ENCODE assay signal across 14 cellular contexts in the genomic region with DNA sequence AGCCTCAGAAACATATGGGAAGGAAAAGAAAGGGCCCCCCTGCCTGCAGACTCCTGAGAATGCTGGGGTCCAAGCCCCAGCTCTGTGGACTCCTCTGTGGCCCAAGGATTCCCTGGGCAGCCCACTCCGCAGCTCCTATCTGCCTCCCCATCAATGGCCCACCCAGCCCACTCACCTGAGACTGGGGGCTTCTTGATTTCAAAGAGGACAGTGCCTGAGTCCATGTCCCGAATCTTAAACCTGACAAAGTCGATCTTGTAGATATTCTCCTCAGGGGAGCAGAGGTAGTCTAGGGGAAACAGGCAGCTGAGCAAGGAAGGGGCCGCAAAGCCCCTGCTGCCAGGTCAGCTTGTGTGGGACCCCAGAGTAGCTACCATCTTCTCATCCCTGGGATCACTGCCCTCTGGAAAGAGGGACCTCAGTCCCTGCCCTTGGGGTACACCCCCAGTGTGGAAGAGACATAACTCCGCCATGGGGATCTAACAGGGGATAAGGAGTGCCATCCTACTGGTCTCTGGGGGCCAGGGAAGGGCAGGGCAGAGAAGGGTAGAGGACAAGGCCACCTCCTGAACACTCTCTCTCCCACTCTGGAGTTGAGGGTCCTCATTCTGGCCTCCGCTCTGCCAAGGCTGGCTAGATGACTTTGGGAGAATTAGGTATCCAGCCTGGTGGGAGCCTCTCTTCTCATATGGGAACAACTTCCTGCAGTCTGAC. TPM values are rescaled to one million over a fixed set of nuclear protein-coding genes. Genes with fewer than 3 reads are reported as not detected.
DNase-seq lines count a peak whose midpoint lies in the region; ATAC-seq and TF ChIP-seq lines count a peak whose summit lies in the region.
"Had no signal": no experiment of that assay in that cellular context is flagged by ENCODE, and none has a peak within 500 bp of the region (broad histone marks: within the 10 kb centered on the region; RNA-seq: fewer than 3 reads in every experiment).

No MANE protein-coding gene starts in this region.

- 91% methylated on average over 6 of the region's 6 CpGs for WGBS in right cardiac atrium

- H3K4me1 ChIP-seq in RWPE2 (ENCODE audit: insufficient read depth, poor library complexity, severe bottlenecking) (no peaks in the 10 kb centered on the region), right cardiac atrium (ENCODE audit: control insufficient read depth, insufficient read depth, low read length) (peaks cover 7% of the 10 kb centered on the region)

- ATAC-seq in RWPE2 (ENCODE audit: low read depth) (no peak), GM19463 (IDR thresholded peaks at IDR 0.05; ENCODE audit: unreplicated experiment) (no peak), right cardiac atrium (no peak)
- no peak for ATAC-seq in stimulated activated effector memory CD8-positive, alpha-beta T cell treated with anti-CD3 and anti-CD28 coated beads, Interleukin-12 subunit alpha, Interleukin-12 subunit beta, amount 100 ng/mL, for 72 hours

- H3K9me3 ChIP-seq in RWPE2 (ENCODE audit: severe bottlenecking) (no peaks in the 10 kb centered on the region), right cardiac atrium (ENCODE audit: control insufficient read depth, low read length) (no peaks in the 10 kb centered on the region)
- H3K9me3 ChIP-seq: tibial nerve had no signal

- POLR2A ChIA-PET in activated CD4-positive, alpha-beta T cell treated with anti-CD3 and anti-CD28 coated beads, Interleukin-2, amount 10 ng/mL, durations not matched to agents 7 days and 5 days (lab: Charles Lee) = interaction anchor here (1.0 kb wide), 1 partner anchor 51 kb away, joined by 3 read pairs; a partner anchor contains a TSS

- intact Hi-C loops in dendritic cell treated with granulocyte-macrophage colony-stimulating factor and Interleukin-4, amounts not matched to agents 40 ng/mL and 50 ng/mL, for 4 days (cut with micrococcal nuclease) = loop anchor here (10.0 kb wide), 1 partner anchor 164 kb away; no protein-coding TSS in a partner anchor
- intact Hi-C loops in right cardiac atrium (cut with DNase I) = loop anchor here in 3 of 4 donors (5.0 to 10.0 kb wide), 4 partner anchors 49 to 66 kb away; a partner anchor contains a TSS

- CTCF ChIA-PET in activated CD4-positive, alpha-beta T cell treated with anti-CD3 and anti-CD28 coated beads, Interleukin-2, amount 10 ng/mL, durations not matched to agents 7 days and 5 days (lab: Charles Lee) = interaction anchor here (0.6 to 5.0 kb wide), 9 partner anchors 9 to 322 kb away, joined by 3 to 27 read pairs (median 4); a partner anchor contains a TSS

- H3K4me3 ChIP-seq in RWPE2 (ENCODE audit: severe bottlenecking) (no peak overlapping the region), right cardiac atrium (ENCODE audit: low read length) (no peak overlapping the region)
- H3K4me3 ChIP-seq: lung, tibial nerve had no signal

- H3K27me3 ChIP-seq in RWPE2 (ENCODE audit: insufficient read depth, poor library complexity, severe bottlenecking) (no peaks in the 10 kb centered on the region), right cardiac atrium (ENCODE audit: control insufficient read depth, insufficient read depth) (no peaks in the 10 kb centered on the region)
- H3K27me3 ChIP-seq: tibial nerve had no signal

- H3K9me3 Mint-ChIP-seq in activated CD4-positive, alpha-beta T cell treated with anti-CD3 and anti-CD28 coated beads, Interleukin-2, amount 10 ng/mL, durations not matched to agents 7 days and 5 days = no peaks in the 10 kb centered on the region
- no peaks in the 10 kb centered on the region for H3K9me3 Mint-ChIP-seq in dendritic cell treated with granulocyte-macrophage colony-stimulating factor and Interleukin-4, amounts not matched to agents 40 ng/mL and 50 ng/mL, for 4 days
- no peaks in the 10 kb centered on the region for H3K9me3 Mint-ChIP-seq in stimulated activated effector memory CD8-positive, alpha-beta T cell treated with anti-CD3 and anti-CD28 coated beads, Interleukin-12 subunit alpha, Interleukin-12 subunit beta, amount 100 ng/mL, for 72 hours

- no peaks in the 10 kb centered on the region for H3K27me3 Mint-ChIP-seq in activated CD4-positive, alpha-beta T cell treated with anti-CD3 and anti-CD28 coated beads, Interleukin-2, amount 10 ng/mL, durations not matched to agents 7 days and 5 days
- H3K27me3 Mint-ChIP-seq in dendritic cell treated with granulocyte-macrophage colony-stimulating factor and Interleukin-4, amounts not matched to agents 40 ng/mL and 50 ng/mL, for 4 days = no peaks in the 10 kb centered on the region

- peak overlapping the region; percentile 91 for H3K27ac Mint-ChIP-seq in activated CD4-positive, alpha-beta T cell treated with anti-CD3 and anti-CD28 coated beads, Interleukin-2, amount 10 ng/mL, durations not matched to agents 7 days and 5 days
- H3K27ac Mint-ChIP-seq in dendritic cell treated with granulocyte-macrophage colony-stimulating factor and Interleukin-4, amounts not matched to agents 40 ng/mL and 50 ng/mL, for 4 days = peak overlapping the region; percentile 81
- peak overlapping the region; percentile 86 for H3K27ac Mint-ChIP-seq in stimulated activated effector memory CD8-positive, alpha-beta T cell treated with anti-CD3 and anti-CD28 coated beads, Interleukin-12 subunit alpha, Interleukin-12 subunit beta, amount 100 ng/mL, for 72 hours

- DNase-seq in activated CD4-positive, alpha-beta T cell treated with anti-CD3 and anti-CD28 coated beads, Interleukin-2, amount 10 ng/mL, durations not matched to agents 7 days and 5 days = no peak
- no peak for DNase-seq in activated CD4-positive, alpha-beta T cell treated with anti-CD3 and anti-CD28 coated beads, Interleukin-2, amount 50 U/mL, for 48 hours
- DNase-seq in RWPE2 (ENCODE audit: low spot score) (no peak), T-helper 9 cell (no peak), right cardiac atrium (no peak)
- DNase-seq in stimulated activated effector memory CD8-positive, alpha-beta T cell treated with anti-CD3 and anti-CD28 coated beads, Interleukin-12 subunit alpha, Interleukin-12 subunit beta, amount 100 ng/mL, for 72 hours (ENCODE audit: low spot score in 2 of 2) = no peak

- peaks cover 5% of the 10 kb centered on the region for H3K36me3 ChIP-seq in RWPE2 (ENCODE audit: low read depth)

- H3K4me3 Mint-ChIP-seq in activated CD4-positive, alpha-beta T cell treated with anti-CD3 and anti-CD28 coated beads, Interleukin-2, amount 10 ng/mL, durations not matched to agents 7 days and 5 days = peak overlapping the region; percentile 36
- peak overlapping the region; percentile 61 for H3K4me3 Mint-ChIP-seq in dendritic cell treated with granulocyte-macrophage colony-stimulating factor and Interleukin-4, amounts not matched to agents 40 ng/mL and 50 ng/mL, for 4 days
- H3K4me3 Mint-ChIP-seq in stimulated activated effector memory CD8-positive, alpha-beta T cell treated with anti-CD3 and anti-CD28 coated beads, Interleukin-12 subunit alpha, Interleukin-12 subunit beta, amount 100 ng/mL, for 72 hours = peak overlapping the region; percentile 98

- H3K4me1 Mint-ChIP-seq in activated CD4-positive, alpha-beta T cell treated with anti-CD3 and anti-CD28 coated beads, Interleukin-2, amount 10 ng/mL, durations not matched to agents 7 days and 5 days = peaks cover 51% of the 10 kb centered on the region
- H3K4me1 Mint-ChIP-seq in dendritic cell treated with granulocyte-macrophage colony-stimulating factor and Interleukin-4, amounts not matched to agents 40 ng/mL and 50 ng/mL, for 4 days (ENCODE audit: low read depth) = peaks cover 74% of the 10 kb centered on the region
- peaks cover 60% of the 10 kb centered on the region for H3K4me1 Mint-ChIP-seq in stimulated activated effector memory CD8-positive, alpha-beta T cell treated with anti-CD3 and anti-CD28 coated beads, Interleukin-12 subunit alpha, Interleukin-12 subunit beta, amount 100 ng/mL, for 72 hours

- peak; percentile 51 for TF ChIP-seq CTCF in RWPE2 (IDR thresholded peaks at IDR 0.05; ENCODE audit: poor library complexity, severe bottlenecking)

- H3K36me3 Mint-ChIP-seq in activated CD4-positive, alpha-beta T cell treated with anti-CD3 and anti-CD28 coated beads, Interleukin-2, amount 10 ng/mL, durations not matched to agents 7 days and 5 days (ENCODE audit: low read depth) = peaks cover 10% of the 10 kb centered on the region
- peaks cover 52% of the 10 kb centered on the region for H3K36me3 Mint-ChIP-seq in dendritic cell treated with granulocyte-macrophage colony-stimulating factor and Interleukin-4, amounts not matched to agents 40 ng/mL and 50 ng/mL, for 4 days (ENCODE audit: low read depth)
- peaks cover 31% of the 10 kb centered on the region for H3K36me3 Mint-ChIP-seq in stimulated activated effector memory CD8-positive, alpha-beta T cell treated with anti-CD3 and anti-CD28 coated beads, Interleukin-12 subunit alpha, Interleukin-12 subunit beta, amount 100 ng/mL, for 72 hours

- H3K27ac ChIP-seq in RWPE2 (ENCODE audit: poor library complexity, severe bottlenecking) = no peak overlapping the region
- H3K27ac ChIP-seq in right cardiac atrium (ENCODE audit: low read length) = no peak overlapping the region

RNA-seq across cellular contexts. Expression of a gene that starts 3.9 kb away (rescaled TPM):
- 10 to 100 TPM; 38.6 to 46.6 TPM for total RNA-seq in activated CD4-positive, alpha-beta T cell treated with anti-CD3 and anti-CD28 coated beads, Interleukin-2, amount 10 ng/mL, durations not matched to agents 7 days and 5 days
- 10 to 100 TPM; 14.0 to 28.8 (median 21.0) TPM for total RNA-seq in right cardiac atrium
- 22.8 TPM for polyA plus RNA-seq in right cardiac atrium

RNA-seq across cellular contexts. Expression of a gene that starts 22.8 kb away (rescaled TPM):
- total RNA-seq in activated CD4-positive, alpha-beta T cell treated with anti-CD3 and anti-CD28 coated beads, Interleukin-2, amount 10 ng/mL, durations not matched to agents 7 days and 5 days = 10 to 100 TPM; 61.7 to 62.6 TPM
- 10 to 100 TPM; 36.4 to 41.8 (median 40.7) TPM for total RNA-seq in right cardiac atrium
- 16.6 TPM for polyA plus RNA-seq in right cardiac atrium

RNA-seq across cellular contexts. Expression of a gene that starts 28.1 kb away (rescaled TPM):
- total RNA-seq in activated CD4-positive, alpha-beta T cell treated with anti-CD3 and anti-CD28 coated beads, Interleukin-2, amount 10 ng/mL, durations not matched to agents 7 days and 5 days = 10 to 100 TPM; 61.4 to 63.4 TPM
- 100 to 1,000 TPM; 191 to 390 (median 276) TPM for total RNA-seq in right cardiac atrium
- 283 TPM for polyA plus RNA-seq in right cardiac atrium

RNA-seq across cellular contexts. Expression of a gene that starts 42.4 kb away (rescaled TPM):
- total RNA-seq in activated CD4-positive, alpha-beta T cell treated with anti-CD3 and anti-CD28 coated beads, Interleukin-2, amount 10 ng/mL, durations not matched to agents 7 days and 5 days = not detected
- not detected for total RNA-seq in right cardiac atrium
- not detected for polyA plus RNA-seq in right cardiac atrium
- total RNA-seq: bronchial epithelial cell, epithelial cell of proximal tubule, osteoblast, Right ventricle myocardium superior, tibial nerve had no signal

RNA-seq across cellular contexts. Expression of a gene that starts 50.3 kb away (rescaled TPM):
- 100 to 1,000 TPM; 139 to 147 TPM for total RNA-seq in activated CD4-positive, alpha-beta T cell treated with anti-CD3 and anti-CD28 coated beads, Interleukin-2, amount 10 ng/mL, durations not matched to agents 7 days and 5 days
- total RNA-seq in right cardiac atrium = 1 to 10 TPM in 3 of 4 donors, under 1 TPM in 1; 0.81 to 2.7 (median 2.1) TPM
- 1.2 TPM for polyA plus RNA-seq in right cardiac atrium

Comparison
In these comparisons a context has a peak if more than half of its experiments do, and no peak if none do; other contexts are left out.
1. H3K4me3 Mint-ChIP-seq: peak in every context shown above with its lines; median percentile 98 in stimulated activated effector memory CD8-positive, alpha-beta T cell treated with anti-CD3 and anti-CD28 coated beads, Interleukin-12 subunit alpha, Interleukin-12 subunit beta, amount 100 ng/mL, for 72 hours; 61 in dendritic cell treated with granulocyte-macrophage colony-stimulating factor and Interleukin-4, amounts not matched to agents 40 ng/mL and 50 ng/mL, for 4 days; 36 in activated CD4-positive, alpha-beta T cell treated with anti-CD3 and anti-CD28 coated beads, Interleukin-2, amount 10 ng/mL, durations not matched to agents 7 days and 5 days.